In genomic region chr1:224434447-224435317, GRCh38 we compare ENCODE assay signal across 8 cellular contexts. TPM values are rescaled to one million over a fixed set of nuclear protein-coding genes. Genes with fewer than 3 reads are reported as not detected.
A peak's percentile ranks its signal among the peaks of the same experiment; 100 is the strongest.
DNase-seq lines count a peak whose midpoint lies in the region; ATAC-seq, FAIRE-seq and TF ChIP-seq lines count a peak whose summit lies in the region.

WDR26 (minus strand) TSS chr1:224434797.

- DNase-seq in NCI-H1048 (lab: John Stamatoyannopoulos, UW) (peak; percentile 84), Right ventricle myocardium superior (peak; percentile 87), pancreas (peak; percentile 70 to 88 (median 77)), tibial artery (peak; percentile 85 to 87)
- peak; percentile 85 for DNase-seq in activated naive CD8-positive, alpha-beta T cell treated with anti-CD3 and anti-CD28 coated beads for 36 hours

- peak within 1 kb of the TSS; percentile 87 for H2AFZ ChIP-seq in SU-DHL-6 (ENCODE audit: low read depth, low read length, severe bottlenecking)

- peak within 1 kb of the TSS; percentile 95 for H3K27ac Mint-ChIP-seq in activated naive CD8-positive, alpha-beta T cell treated with anti-CD3 and anti-CD28 coated beads for 36 hours

- H3K9me3 ChIP-seq in SU-DHL-6 (ENCODE audit: insufficient read depth, low read length) (no peaks in the 10 kb centered on the region), pancreas (no peaks in the 10 kb centered on the region), tibial artery (no peaks in the 10 kb centered on the region)

- no peaks in the 10 kb centered on the region for H3K9me2 ChIP-seq in SU-DHL-6 (replicated peaks; ENCODE audit: insufficient read depth, low read length)

- intact Hi-C loops in Right ventricle myocardium superior (cut with DNase I), result no loop called here
- intact Hi-C loops in pancreas (cut with DNase I), result no loop called here
- intact Hi-C loops in tibial artery (cut with DNase I; ENCODE audit: low total_unique reads), result loop anchor here (5.0 kb wide), 1 partner anchor 72 kb away; no protein-coding TSS in a partner anchor

- ATAC-seq in HG02588 (IDR thresholded peaks at IDR 0.05; ENCODE audit: unreplicated experiment), result peak; percentile 88
- peak; percentile 83 for ATAC-seq in Right ventricle myocardium superior (ENCODE audit: poor library complexity)
- peak; percentile 78 to 80 (median 79) for ATAC-seq in pancreas

- TF ChIP-seq CTCF in GM12872 (IDR thresholded peaks at IDR 0.05; ENCODE audit: insufficient read depth, low read depth, low read length), result peak; percentile 18; the same call in 1 of the 3 replicates
- TF ChIP-seq CTCF in SU-DHL-6 (IDR thresholded peaks at IDR 0.05; ENCODE audit: insufficient read depth, low read length, poor library complexity, severe bottlenecking), result no peak
- TF ChIP-seq CTCF in pancreas (IDR thresholded peaks at IDR 0.05), result no peak
- no peak for TF ChIP-seq CTCF in tibial artery (IDR thresholded peaks at IDR 0.05)

- H3F3A ChIP-seq in SU-DHL-6 (ENCODE audit: insufficient read depth), result peaks cover 29% of the 10 kb centered on the region

- peaks cover 24% of the 10 kb centered on the region for H3K36me3 Mint-ChIP-seq in activated naive CD8-positive, alpha-beta T cell treated with anti-CD3 and anti-CD28 coated beads for 36 hours

- peak within 1 kb of the TSS; percentile 90 for H3K4me3 Mint-ChIP-seq in activated naive CD8-positive, alpha-beta T cell treated with anti-CD3 and anti-CD28 coated beads for 36 hours

- H3K4me2 ChIP-seq in SU-DHL-6 (ENCODE audit: low read depth, low read length, poor library complexity, severe bottlenecking), result peak within 1 kb of the TSS; percentile 77

- peaks cover 64% of the 10 kb centered on the region for H3K79me2 ChIP-seq in SU-DHL-6 (ENCODE audit: insufficient read depth, low read length)

- FAIRE-seq in pancreas (lab: Jason Lieb, UNC), result no peak

- H3K4me1 Mint-ChIP-seq in activated naive CD8-positive, alpha-beta T cell treated with anti-CD3 and anti-CD28 coated beads for 36 hours, result peaks cover 39% of the 10 kb centered on the region

- peak within 1 kb of the TSS; percentile 48 for H3K27ac ChIP-seq in SU-DHL-6 (ENCODE audit: low read depth, low read length)
- H3K27ac ChIP-seq in pancreas, result peak within 1 kb of the TSS; percentile 90 to 96 (median 94)
- H3K27ac ChIP-seq in tibial artery, result peak within 1 kb of the TSS; percentile 98 to 100

- H3K4me3 ChIP-seq in SU-DHL-6 (ENCODE audit: insufficient read depth, low read length, poor library complexity, severe bottlenecking) (peak within 1 kb of the TSS; percentile 81), pancreas (peak within 1 kb of the TSS; percentile 71 to 92 (median 74)), tibial artery (peak within 1 kb of the TSS; percentile 75 to 92)

- H3K4me1 ChIP-seq in pancreas (peaks cover 28 to 34% (median 33%) of the 10 kb centered on the region in 3 donors), tibial artery (peaks cover 0 to 37% (median 30%) of the 10 kb centered on the region in 4 donors)

- no peaks in the 10 kb centered on the region for H3K9me3 Mint-ChIP-seq in activated naive CD8-positive, alpha-beta T cell treated with anti-CD3 and anti-CD28 coated beads for 36 hours

- H3K27me3 ChIP-seq in SU-DHL-6 (ENCODE audit: low read length) (no peaks in the 10 kb centered on the region), pancreas (no peaks in the 10 kb centered on the region), tibial artery (no peaks in the 10 kb centered on the region)

- 0 to 1% methylated on average over 33 to 61 of the region's 70 CpGs for WGBS in pancreas, 2 donors

- peaks cover 12% of the 10 kb centered on the region for H4K20me1 ChIP-seq in SU-DHL-6 (ENCODE audit: low read depth, low read length)

- no peaks in the 10 kb centered on the region for H3K27me3 Mint-ChIP-seq in activated naive CD8-positive, alpha-beta T cell treated with anti-CD3 and anti-CD28 coated beads for 36 hours

- H3K36me3 ChIP-seq in SU-DHL-6 (ENCODE audit: low read length) (peaks cover 10% of the 10 kb centered on the region; the same call in 1 of the 2 replicates), pancreas (no peaks in the 10 kb centered on the region), tibial artery (no peaks in the 10 kb centered on the region)

- H3K9ac ChIP-seq in SU-DHL-6 (ENCODE audit: low read length), result peak within 1 kb of the TSS; percentile 90

RNA-seq across cellular contexts. Expression of gene WDR26, which starts in this region (rescaled TPM):
- 10 to 100 TPM; 61.4 to 62.3 TPM for total RNA-seq in activated naive CD8-positive, alpha-beta T cell treated with anti-CD3 and anti-CD28 coated beads for 36 hours
- total RNA-seq in Right ventricle myocardium superior (53.0 TPM), pancreas (10 to 100 TPM; 17.6 to 40.9 (median 23.4) TPM)
- 10 to 100 TPM; 20.5 to 22.5 TPM for polyA plus RNA-seq in pancreas

Comparison
In these comparisons a context has a peak if more than half of its experiments do, and no peak if none do; other contexts are left out.
1. Peak in every context shown above with its lines: DNase-seq, ATAC-seq, H3K4me3 ChIP-seq and H3K27ac ChIP-seq.
2. H3K27ac ChIP-seq: peak in every context shown above with its lines; median percentile 99 in tibial artery; 94 in pancreas; 48 in SU-DHL-6.